In the genomic region with DNA sequence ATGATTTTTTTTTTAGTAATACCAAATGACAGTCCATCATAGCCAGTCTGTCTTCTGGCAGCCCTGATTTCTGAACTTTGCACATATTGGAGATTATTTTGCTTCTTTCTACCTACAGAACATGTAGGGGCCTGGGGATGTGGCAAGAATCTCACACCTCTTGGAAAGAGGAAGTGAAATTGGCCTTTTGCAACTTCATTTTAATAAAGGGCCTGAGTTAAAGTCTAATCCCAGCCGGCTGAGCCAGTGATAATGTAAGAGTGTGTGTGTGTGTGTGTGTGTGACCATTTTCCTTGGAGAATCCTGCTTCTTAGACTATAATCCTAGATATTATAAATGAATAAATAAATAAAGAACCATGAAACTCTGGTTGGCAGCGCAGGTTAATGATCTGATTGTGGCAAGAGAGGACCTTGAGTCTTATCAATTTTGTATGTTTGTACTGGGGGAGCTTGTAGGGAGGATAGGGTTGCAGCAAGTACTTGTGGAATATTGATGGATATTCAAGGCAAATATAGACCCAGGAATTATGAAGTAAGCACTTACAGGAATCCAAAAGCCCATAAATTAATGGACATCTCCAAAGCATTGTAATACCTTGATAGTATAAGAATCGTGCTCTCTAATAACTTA, we compare ENCODE assay signal across 9 cellular contexts.
DNase-seq lines count a peak whose midpoint lies in the region; ATAC-seq and TF ChIP-seq lines count a peak whose summit lies in the region.
"Had no signal": no experiment of that assay in that cellular context is flagged by ENCODE, and none has a peak within 500 bp of the region (broad histone marks: within the 10 kb centered on the region; RNA-seq: fewer than 3 reads in every experiment).

No MANE protein-coding gene starts in this region.

- H3K27ac Mint-ChIP-seq in activated CD4-positive, alpha-beta T cell treated with anti-CD3 and anti-CD28 coated beads for 36 hours: no peak overlapping the region
- no peak overlapping the region for H3K27ac Mint-ChIP-seq in glutamatergic neuron (ENCODE audit: unreplicated experiment)

- H3K27me3 Mint-ChIP-seq in activated CD4-positive, alpha-beta T cell treated with anti-CD3 and anti-CD28 coated beads for 36 hours: no peaks in the 10 kb centered on the region
- peaks cover 2% of the 10 kb centered on the region for H3K27me3 Mint-ChIP-seq in glutamatergic neuron (ENCODE audit: unreplicated experiment)

- CTCF ChIA-PET in activated CD4-positive, alpha-beta T cell treated with anti-CD3 and anti-CD28 coated beads for 36 hours (lab: Charles Lee): no interaction called here

- intact Hi-C loops in mucosa of descending colon (cut with DNase I, micrococcal nuclease): loop anchor here in 1 of 2 donors (10.0 kb wide), 1 partner anchor 278 kb away; no protein-coding TSS in a partner anchor
- intact Hi-C loops in activated CD4-positive, alpha-beta T cell treated with anti-CD3 and anti-CD28 coated beads for 36 hours (cut with DNase I, micrococcal nuclease): no loop called here

- TF ChIP-seq CTCF in mucosa of descending colon (IDR thresholded peaks at IDR 0.05) (no peak), glutamatergic neuron (IDR thresholded peaks at IDR 0.05; ENCODE audit: partially characterized antibody, unreplicated experiment) (no peak)

- no peaks in the 10 kb centered on the region for H3K36me3 ChIP-seq in mucosa of descending colon (ENCODE audit: low read depth)

- no peak overlapping the region for H3K4me3 ChIP-seq in mucosa of descending colon

- peaks cover 22% of the 10 kb centered on the region for H3K9me3 Mint-ChIP-seq in activated CD4-positive, alpha-beta T cell treated with anti-CD3 and anti-CD28 coated beads for 36 hours (ENCODE audit: low read depth)
- H3K9me3 Mint-ChIP-seq in glutamatergic neuron (ENCODE audit: unreplicated experiment): no peaks in the 10 kb centered on the region

- peaks cover 16% of the 10 kb centered on the region for H3K36me3 Mint-ChIP-seq in activated CD4-positive, alpha-beta T cell treated with anti-CD3 and anti-CD28 coated beads for 36 hours (ENCODE audit: low read depth)
- H3K36me3 Mint-ChIP-seq in glutamatergic neuron (ENCODE audit: unreplicated experiment): no peaks in the 10 kb centered on the region

- H3K4me3 Mint-ChIP-seq in activated CD4-positive, alpha-beta T cell treated with anti-CD3 and anti-CD28 coated beads for 36 hours: no peak overlapping the region
- no peak overlapping the region for H3K4me3 Mint-ChIP-seq in glutamatergic neuron (ENCODE audit: unreplicated experiment)

- POLR2A ChIA-PET in activated CD4-positive, alpha-beta T cell treated with anti-CD3 and anti-CD28 coated beads for 36 hours (lab: Charles Lee): interaction anchor here (0.6 kb wide), 3 partner anchors 52 to 196 kb away, joined by 3 to 4 read pairs (median 4); no protein-coding TSS in a partner anchor

- peaks cover 57% of the 10 kb centered on the region for H3K4me1 Mint-ChIP-seq in activated CD4-positive, alpha-beta T cell treated with anti-CD3 and anti-CD28 coated beads for 36 hours
- no peaks in the 10 kb centered on the region for H3K4me1 Mint-ChIP-seq in glutamatergic neuron (ENCODE audit: low read depth, unreplicated experiment)

- DNase-seq in HK-2 (ENCODE audit: unreplicated experiment) (peak; percentile 18), mucosa of descending colon (no peak), NCI-H1417 (lab: John Stamatoyannopoulos, UW) (no peak), glutamatergic neuron (no peak)
- DNase-seq in stimulated activated CD8-positive, alpha-beta memory T cell treated with anti-CD3 and anti-CD28 coated beads, Interleukin-4, amount 100 ng/mL, for 48 hours: no peak
- no peak for DNase-seq in activated CD4-positive, alpha-beta T cell treated with anti-CD3 and anti-CD28 coated beads for 36 hours
- DNase-seq: activated T-cell treated with anti-CD3 and anti-CD28 coated beads, Interleukin-2, amount 50 U/mL, for 1 hour had no signal

- ATAC-seq in GM18873 (IDR thresholded peaks at IDR 0.05; ENCODE audit: low FRiP score, unreplicated experiment): peak; percentile 81
- ATAC-seq in HG02588 (IDR thresholded peaks at IDR 0.05; ENCODE audit: unreplicated experiment): peak; percentile 90
- ATAC-seq in mucosa of descending colon: peak; percentile 60
- no peak for ATAC-seq in activated CD4-positive, alpha-beta T cell treated with anti-CD3 and anti-CD28 coated beads for 36 hours

- no peaks in the 10 kb centered on the region for H3K9me3 ChIP-seq in mucosa of descending colon

- no peaks in the 10 kb centered on the region for H3K4me1 ChIP-seq in mucosa of descending colon (ENCODE audit: low read depth)
